ENCODE assay signal across 9 cellular contexts in the genomic region with DNA sequence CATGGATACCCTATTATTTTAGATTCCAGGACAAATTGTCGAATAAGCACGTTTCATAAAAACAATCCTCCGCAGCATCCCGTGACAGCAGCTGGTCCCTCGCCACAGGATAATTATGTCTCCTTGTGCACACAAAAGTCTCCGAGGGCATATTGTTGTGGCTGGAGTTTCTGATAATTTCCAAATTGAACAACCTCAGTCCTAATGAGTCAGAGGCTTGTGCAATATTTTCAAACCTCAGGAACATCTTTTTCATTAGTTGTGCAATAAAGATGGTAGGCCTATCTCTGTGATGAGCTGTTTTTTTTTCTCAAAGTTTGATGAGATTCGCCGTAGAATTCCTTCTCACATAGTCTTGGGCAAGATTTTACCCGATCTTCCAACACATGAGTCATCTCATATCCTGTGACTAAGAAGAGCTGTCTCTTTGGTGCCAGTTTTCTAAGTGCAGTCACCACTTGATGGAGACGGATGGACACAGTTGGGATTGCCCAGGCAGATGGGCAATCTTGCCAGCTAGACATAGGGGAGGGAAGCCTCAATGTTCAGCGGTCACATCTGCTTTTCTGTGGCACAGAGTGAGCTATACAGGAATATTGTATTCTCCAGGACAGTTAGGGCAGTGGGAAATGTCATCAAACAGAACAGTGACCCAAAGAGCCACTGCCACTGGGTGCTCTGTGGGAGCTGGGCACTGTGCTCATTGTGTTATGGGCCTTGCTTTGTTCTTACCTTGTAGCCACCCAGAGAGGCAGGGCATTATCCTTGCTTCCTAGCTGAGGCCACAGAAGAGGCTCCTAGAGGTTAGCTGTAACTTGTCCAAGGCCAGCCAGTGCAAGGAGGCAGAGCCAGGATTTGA. TPM values are rescaled to one million over a fixed set of nuclear protein-coding genes. Genes with fewer than 3 reads are reported as not detected.
DNase-seq lines count a peak whose midpoint lies in the region; FAIRE-seq and TF ChIP-seq lines count a peak whose summit lies in the region.
"Had no signal": no experiment of that assay in that cellular context is flagged by ENCODE, and none has a peak within 500 bp of the region (broad histone marks: within the 10 kb centered on the region; RNA-seq: fewer than 3 reads in every experiment).

No MANE protein-coding gene starts in this region.

- H4K20me1 ChIP-seq in astrocyte (ENCODE audit: insufficient read depth, low read length), result peaks cover 30% of the 10 kb centered on the region

- peak overlapping the region; percentile 45 for H3K4me2 ChIP-seq in astrocyte (ENCODE audit: low read length)

- DNase-seq in LoVo (ENCODE audit: low spot score) (peak; percentile 53), astrocyte (ENCODE audit: low read depth) (peak; percentile 89), iris pigment epithelial cell (ENCODE audit: low read depth) (peak; percentile 98), tibial nerve (ENCODE audit: low spot score in 2 of 2) (peak in 1 of 2 donors; percentile 71), SHP77 (lab: John Stamatoyannopoulos, UW) (no peak), Calu3 (no peak), HuH-7.5 (ENCODE audit: low spot score) (no peak)

- H3K27me3 ChIP-seq in astrocyte (ENCODE audit: insufficient read depth, low read length) (peaks cover 5% of the 10 kb centered on the region), tibial nerve (no peaks in the 10 kb centered on the region)

- H3K4me3 Mint-ChIP-seq in astrocyte (ENCODE audit: unreplicated experiment) (no peak overlapping the region), Calu3 (ENCODE audit: low read depth, unreplicated experiment) (no peak overlapping the region)

- H3K9me3 Mint-ChIP-seq in astrocyte (ENCODE audit: unreplicated experiment) (no peaks in the 10 kb centered on the region), Calu3 (ENCODE audit: low read depth, unreplicated experiment) (no peaks in the 10 kb centered on the region)

- no TSS peak for BruUV-seq in Calu3 (replicated peaks; lab: Mats Ljungman, UMichigan)

- no peak for TF ChIP-seq POLR2A in tibial nerve (IDR thresholded peaks at IDR 0.05)

- H3K36me3 ChIP-seq in astrocyte (ENCODE audit: insufficient read depth, low read length) (no peaks in the 10 kb centered on the region), tibial nerve (no peaks in the 10 kb centered on the region)

- H3K36me3 Mint-ChIP-seq in astrocyte (ENCODE audit: low read depth, unreplicated experiment) (peaks cover 10% of the 10 kb centered on the region), Calu3 (ENCODE audit: insufficient read depth, unreplicated experiment) (no peaks in the 10 kb centered on the region)

- intact Hi-C loops in Calu3 (cut with micrococcal nuclease; ENCODE audit: unreplicated experiment), result no loop called here

- H3K27ac Mint-ChIP-seq in astrocyte (ENCODE audit: unreplicated experiment), result no peak overlapping the region
- H3K27ac Mint-ChIP-seq in Calu3 (ENCODE audit: unreplicated experiment), result no peak overlapping the region

- H3K79me2 ChIP-seq in astrocyte (ENCODE audit: insufficient read depth, low read length), result peaks cover 15% of the 10 kb centered on the region

- FAIRE-seq in astrocyte (lab: Jason Lieb, UNC), result peak; percentile 98
- FAIRE-seq: H1 had no signal

- TF ChIP-seq EP300 in tibial nerve (IDR thresholded peaks at IDR 0.05), result peak; percentile 67 to 91

- H3K9me3 ChIP-seq in astrocyte (ENCODE audit: insufficient read depth, low read depth, low read length), result no peaks in the 10 kb centered on the region
- no peaks in the 10 kb centered on the region for H3K9me3 ChIP-seq in tibial nerve

- CTCF ChIA-PET in Calu3 (lab: Charles Lee), result no interaction called here

- H3K4me1 ChIP-seq in astrocyte (ENCODE audit: insufficient read depth, low read length) (peaks cover 23% of the 10 kb centered on the region), tibial nerve (peaks cover 0 to 32% (median 10%) of the 10 kb centered on the region in 4 donors)

- no peak overlapping the region for H2AFZ ChIP-seq in astrocyte (ENCODE audit: low read depth, low read length)

- H3K9ac ChIP-seq in astrocyte (ENCODE audit: low read length), result no peak overlapping the region

- TF ChIP-seq CTCF in astrocyte (IDR thresholded peaks at IDR 0.05; ENCODE audit: insufficient read depth, low read depth, low read length), result no peak
- TF ChIP-seq CTCF in tibial nerve (IDR thresholded peaks at IDR 0.05), result no peak
- TF ChIP-seq CTCF in Calu3 (IDR thresholded peaks at IDR 0.05; ENCODE audit: unreplicated experiment), result no peak

- H3K27me3 Mint-ChIP-seq in astrocyte (ENCODE audit: low read depth, unreplicated experiment) (peaks cover 24% of the 10 kb centered on the region), Calu3 (ENCODE audit: unreplicated experiment) (peaks cover 71% of the 10 kb centered on the region)

- H3K4me3 ChIP-seq in astrocyte (ENCODE audit: insufficient read depth, low read depth, low read length) (no peak overlapping the region), tibial nerve (no peak overlapping the region)

- WGBS in tibial nerve, 2 donors, result 62 to 73% methylated on average over 11 of the region's 11 CpGs

- H3K27ac ChIP-seq in astrocyte (ENCODE audit: low read depth, low read length) (no peak overlapping the region), tibial nerve (peak overlapping the region in 2 of 4 donors; percentile 69 to 84)

- H3K4me1 Mint-ChIP-seq in astrocyte (ENCODE audit: low read depth, unreplicated experiment) (peaks cover 9% of the 10 kb centered on the region), Calu3 (ENCODE audit: low read depth, unreplicated experiment) (no peaks in the 10 kb centered on the region)

RNA-seq across cellular contexts. Expression of gene HTRA1, which starts 7.8 kb away (rescaled TPM):
- total RNA-seq in astrocyte (34.9 and 89.8 TPM in 2 replicates), tibial nerve (100 to 1,000 TPM; 128 to 183 (median 173) TPM), Calu3 (2022) (1.3 and 2.4 TPM in 2 replicates)
- total RNA-seq: T-helper 2 cell treated with Interferon-gamma antibody and Interleukin-4, amounts not matched to agents 100 ng/mL and 5 ng/mL, for 36 hours had no signal

RNA-seq across cellular contexts. Expression of gene ARMS2, which starts 14.7 kb away (rescaled TPM):
- total RNA-seq in astrocyte, result not detected in 2 replicates
- not detected for total RNA-seq in tibial nerve
- total RNA-seq in Calu3 (2022), result not detected in 2 replicates
- total RNA-seq: H1; T-helper 2 cell treated with Interferon-gamma antibody and Interleukin-4, amounts not matched to agents 100 ng/mL and 5 ng/mL, for 36 hours had no signal

Comparison
In these comparisons a context has a peak if more than half of its experiments do, and no peak if none do; other contexts are left out.
1. DNase-seq: peak in LoVo (single experiment), astrocyte (single experiment) and iris pigment epithelial cell (single experiment); none in SHP77 (0 of 2), Calu3 (single experiment) and HuH-7.5 (single experiment).
2. RNA of gene HTRA1, which starts 7.8 kb away (total RNA-seq): 128 to 183 TPM in tibial nerve and 34.9 to 89.8 TPM in astrocyte; 1.3 to 2.4 TPM in Calu3; every median in the first group is over 10 times any median in the second.